ENCODE assay signal across 15 cellular contexts in the genomic region with DNA sequence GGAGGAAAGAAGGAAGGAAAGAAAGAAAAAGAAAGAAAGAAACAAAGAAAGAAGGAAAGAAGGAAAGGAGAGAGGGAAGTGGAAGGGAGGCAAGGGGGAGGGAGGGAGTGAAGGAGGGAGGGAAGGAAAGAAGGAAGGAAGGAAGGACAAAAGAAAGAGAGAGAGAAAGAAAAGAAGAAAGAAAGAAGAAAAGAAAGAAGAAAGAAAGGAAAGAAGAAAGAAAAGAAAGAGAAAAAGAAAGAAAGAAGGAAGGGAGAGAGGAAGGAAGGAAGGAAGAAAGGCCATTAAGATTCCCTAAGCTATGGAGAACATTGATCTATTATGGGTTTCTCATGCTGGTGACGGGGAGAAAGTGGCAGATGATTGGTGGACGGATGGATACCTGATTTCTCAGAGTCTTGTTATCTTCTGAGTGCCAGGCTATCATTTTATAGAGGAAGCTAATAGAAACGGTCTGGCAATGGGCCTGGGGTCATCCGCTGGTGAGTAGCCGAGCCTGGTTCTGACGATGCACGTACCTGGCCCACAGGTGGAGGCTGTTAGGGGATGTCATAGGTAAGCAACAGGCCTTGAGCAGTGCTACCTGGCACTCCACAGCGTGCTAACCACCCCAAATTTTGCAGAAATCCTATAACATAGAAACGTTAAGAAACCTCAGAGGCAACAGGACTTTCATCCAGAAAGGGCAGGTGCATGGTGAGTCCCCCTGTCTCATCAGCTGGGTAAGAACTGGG.
"Had no signal": no experiment of that assay in that cellular context is flagged by ENCODE, and none has a peak within 500 bp of the region (broad histone marks: within the 10 kb centered on the region; RNA-seq: fewer than 3 reads in every experiment).

No MANE protein-coding gene starts in this region.

- H3K4me3 Mint-ChIP-seq: naive thymus-derived CD8-positive, alpha-beta T cell; stimulated activated memory B cell treated with anti-CD40 and anti-IgM and Interleukin-4, amounts not matched to agents 10 μg/mL and 1 μg/mL and 100 μg/mL, for 72 hours; stimulated activated naive CD8-positive, alpha-beta T cell treated with anti-CD3 and anti-CD28 coated beads, Interleukin-15, Interleukin-2, amounts not matched to agents 100 ng/mL and 50 ng/mL, for 24 hours had no signal

- H3K27me3 Mint-ChIP-seq: stimulated activated naive CD8-positive, alpha-beta T cell treated with anti-CD3 and anti-CD28 coated beads, Interleukin-15, Interleukin-2, amounts not matched to agents 100 ng/mL and 50 ng/mL, for 24 hours had no signal

- H3K36me3 Mint-ChIP-seq: stimulated activated memory B cell treated with anti-CD40 and anti-IgM and Interleukin-4, amounts not matched to agents 10 μg/mL and 1 μg/mL and 100 μg/mL, for 72 hours had no signal

- H3K4me1 Mint-ChIP-seq: stimulated activated memory B cell treated with anti-CD40 and anti-IgM and Interleukin-4, amounts not matched to agents 10 μg/mL and 1 μg/mL and 100 μg/mL, for 72 hours had no signal

- DNase-seq: cortex of kidney; dorsolateral prefrontal cortex; effector CD8-positive, alpha-beta T cell; heart left ventricle; hippocampal formation; kidney glomerular epithelial cell; mesendoderm; ovary; right cardiac atrium; stimulated activated CD4-positive, alpha-beta T cell treated with anti-CD3 and anti-CD28 coated beads, Interleukin-4, amount 100 ng/mL, for 24 hours; testis had no signal

- H3K27ac Mint-ChIP-seq: naive thymus-derived CD8-positive, alpha-beta T cell; progenitor cell of endocrine pancreas; stimulated activated memory B cell treated with anti-CD40 and anti-IgM and Interleukin-4, amounts not matched to agents 10 μg/mL and 1 μg/mL and 100 μg/mL, for 72 hours; stimulated activated naive CD8-positive, alpha-beta T cell treated with anti-CD3 and anti-CD28 coated beads, Interleukin-15, Interleukin-2, amounts not matched to agents 100 ng/mL and 50 ng/mL, for 24 hours had no signal
